Comparison of ENCODE assay signal across 1 cellular context in genomic region chr20:37356387-37356786, GRCh38.
TF ChIP-seq lines count a peak whose summit lies in the region.

No MANE protein-coding gene starts in this region.

TF ChIP-seq in HepG2, 621 proteins besides CTCF, POLR2A, EP300 and RAD21 (continued from another document):
- TF ChIP-seq ARID5B (CRISPR knock-in tag; IDR thresholded peaks at IDR 0.05), result no peak
- TF ChIP-seq, protein P1, sequence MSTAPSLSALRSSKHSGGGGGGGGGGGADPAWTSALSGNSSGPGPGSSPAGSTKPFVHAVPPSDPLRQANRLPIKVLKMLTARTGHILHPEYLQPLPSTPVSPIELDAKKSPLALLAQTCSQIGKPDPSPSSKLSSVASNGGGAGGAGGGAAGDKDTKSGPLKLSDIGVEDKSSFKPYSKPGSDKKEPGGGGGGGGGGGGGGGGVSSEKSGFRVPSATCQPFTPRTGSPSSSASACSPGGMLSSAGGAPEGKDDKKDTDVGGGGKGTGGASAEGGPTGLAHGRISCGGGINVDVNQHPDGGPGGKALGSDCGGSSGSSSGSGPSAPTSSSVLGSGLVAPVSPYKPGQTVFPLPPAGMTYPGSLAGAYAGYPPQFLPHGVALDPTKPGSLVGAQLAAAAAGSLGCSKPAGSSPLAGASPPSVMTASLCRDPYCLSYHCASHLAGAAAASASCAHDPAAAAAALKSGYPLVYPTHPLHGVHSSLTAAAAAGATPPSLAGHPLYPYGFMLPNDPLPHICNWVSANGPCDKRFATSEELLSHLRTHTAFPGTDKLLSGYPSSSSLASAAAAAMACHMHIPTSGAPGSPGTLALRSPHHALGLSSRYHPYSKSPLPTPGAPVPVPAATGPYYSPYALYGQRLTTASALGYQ (CRISPR knock-in tag; IDR thresholded peaks at IDR 0.05), result no peak
- TF ChIP-seq ONECUT2 (CRISPR knock-in tag; IDR thresholded peaks at IDR 0.05), result no peak
- TF ChIP-seq RXRB (CRISPR knock-in tag; IDR thresholded peaks at IDR 0.05; ENCODE audit: borderline replicate concordance), result no peak
- no peak for TF ChIP-seq PAWR (CRISPR knock-in tag; IDR thresholded peaks at IDR 0.05; ENCODE audit: borderline replicate concordance)
- no peak for TF ChIP-seq ATRX (CRISPR knock-in tag; IDR thresholded peaks at IDR 0.05; ENCODE audit: borderline replicate concordance)
- TF ChIP-seq ZNF446 (CRISPR knock-in tag; IDR thresholded peaks at IDR 0.05), result no peak
- TF ChIP-seq HMG20A (CRISPR knock-in tag; IDR thresholded peaks at IDR 0.05; ENCODE audit: borderline replicate concordance), result no peak
- no peak for TF ChIP-seq KMT2B (CRISPR knock-in tag; IDR thresholded peaks at IDR 0.05)
- no peak for TF ChIP-seq PRMT3 (CRISPR knock-in tag; IDR thresholded peaks at IDR 0.05; ENCODE audit: borderline replicate concordance, low read depth)
TF ChIP-seq in HepG2: peak in this region for 0.
